ENCODE assay signal across 11 cellular contexts in the genomic region with DNA sequence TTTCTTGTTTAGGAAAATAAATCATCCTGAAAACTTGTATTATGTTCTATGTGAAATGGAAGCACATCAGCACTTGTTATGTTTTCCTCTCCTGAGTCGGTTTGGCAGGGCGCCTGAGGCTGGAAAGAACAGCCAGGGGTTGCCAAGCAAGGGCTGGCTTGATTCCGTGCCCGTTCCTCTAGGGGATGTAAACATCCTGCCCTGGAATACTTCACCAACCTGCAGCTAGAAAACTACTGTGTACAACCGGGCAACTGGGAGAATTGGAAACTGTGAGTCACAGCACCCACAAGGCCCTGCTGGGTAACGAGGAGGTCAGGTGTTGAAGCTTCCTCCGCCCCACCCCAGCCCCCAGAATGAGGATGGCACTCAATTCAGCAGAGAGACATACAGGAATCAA.
DNase-seq lines count a peak whose midpoint lies in the region; ATAC-seq and TF ChIP-seq lines count a peak whose summit lies in the region.
"Had no signal": no experiment of that assay in that cellular context is flagged by ENCODE, and none has a peak within 500 bp of the region (broad histone marks: within the 10 kb centered on the region; RNA-seq: fewer than 3 reads in every experiment).

No MANE protein-coding gene starts in this region.

- H3K36me3 ChIP-seq in mammary epithelial cell (ENCODE audit: insufficient read depth, low read length) (no peaks in the 10 kb centered on the region), right lobe of liver (no peaks in the 10 kb centered on the region), uterus (no peaks in the 10 kb centered on the region), Peyer's patch (no peaks in the 10 kb centered on the region)
- H3K36me3 ChIP-seq: BE2C had no signal

- no peak for ATAC-seq in activated naive CD8-positive, alpha-beta T cell treated with anti-CD3 and anti-CD28 coated beads, Interleukin-2, amount 50 U/mL, for 24 hours
- peak; percentile 85 to 96 (median 91) for ATAC-seq in right lobe of liver

- H3K9ac ChIP-seq in mammary epithelial cell (ENCODE audit: insufficient read depth, low read length) = peak overlapping the region; percentile 22

- peak overlapping the region; percentile 67 for H3K4me2 ChIP-seq in mammary epithelial cell (ENCODE audit: insufficient read depth, low read depth, low read length)

- peak; percentile 6 for DNase-seq in activated naive CD8-positive, alpha-beta T cell treated with anti-CD3 and anti-CD28 coated beads for 36 hours
- DNase-seq in activated naive CD8-positive, alpha-beta T cell treated with anti-CD3 and anti-CD28 coated beads, Interleukin-2, amount 50 U/mL, for 24 hours = no peak
- DNase-seq in mammary epithelial cell (peak; percentile 86), right lobe of liver (peak; percentile 80 to 90 (median 85)), uterus (peak; percentile 74 to 85), Peyer's patch (no peak), iPS-NIHi7 (ENCODE audit: extremely low spot score) (no peak)
- DNase-seq in NK-92 treated with Interleukin-12 subunit alpha and Interleukin-12 subunit beta, amount 100 ng/mL, for 24 hours (lab: John Stamatoyannopoulos, UW) = no peak
- DNase-seq: BE2C, mesenchymal stem cell, SHP77 had no signal

- H3K4me1 ChIP-seq in mammary epithelial cell (ENCODE audit: insufficient read depth, low read length) = peaks cover 11% of the 10 kb centered on the region
- H3K4me1 ChIP-seq in right lobe of liver = no peaks in the 10 kb centered on the region
- H3K4me1 ChIP-seq in uterus = no peaks in the 10 kb centered on the region
- no peaks in the 10 kb centered on the region for H3K4me1 ChIP-seq in Peyer's patch
- H3K4me1 ChIP-seq: BE2C had no signal

- TF ChIP-seq CTCF in mammary epithelial cell (conservative IDR thresholded peaks at IDR 0.05 in 1 of 2, IDR thresholded peaks at IDR 0.05 in 1 of 2; ENCODE audit: extremely low read depth in 1 of 2, insufficient read depth in 1 of 2, low read depth in 1 of 2, low read length in 2 of 2) (peak in 1 of 2 donors; percentile 11), right lobe of liver (IDR thresholded peaks at IDR 0.05) (no peak), uterus (IDR thresholded peaks at IDR 0.05) (no peak), Peyer's patch (IDR thresholded peaks at IDR 0.05) (no peak)

- H3K36me3 Mint-ChIP-seq in activated naive CD8-positive, alpha-beta T cell treated with anti-CD3 and anti-CD28 coated beads for 36 hours = no peaks in the 10 kb centered on the region
- H3K36me3 Mint-ChIP-seq in activated naive CD8-positive, alpha-beta T cell treated with anti-CD3 and anti-CD28 coated beads, Interleukin-2, amount 50 U/mL, for 24 hours (ENCODE audit: low read depth) = no peaks in the 10 kb centered on the region

- no peaks in the 10 kb centered on the region for H3K9me3 Mint-ChIP-seq in activated naive CD8-positive, alpha-beta T cell treated with anti-CD3 and anti-CD28 coated beads for 36 hours
- no peaks in the 10 kb centered on the region for H3K9me3 Mint-ChIP-seq in activated naive CD8-positive, alpha-beta T cell treated with anti-CD3 and anti-CD28 coated beads, Interleukin-2, amount 50 U/mL, for 24 hours

- peak overlapping the region; percentile 64 for H2AFZ ChIP-seq in mammary epithelial cell (ENCODE audit: low read depth, low read length)

- dilution Hi-C loops in mammary epithelial cell (cut with HindIII; ENCODE audit: low sequenced_read_pairs) = loop anchor here (10.0 kb wide), 1 partner anchor 63 kb away; no protein-coding TSS in a partner anchor

- H3K4me3 ChIP-seq in mammary epithelial cell (replicated peaks in 1 of 3; ENCODE audit: insufficient read depth in 1 of 3, low read depth in 2 of 3, low read length in 3 of 3) = no peak overlapping the region
- H3K4me3 ChIP-seq in right lobe of liver = no peak overlapping the region
- H3K4me3 ChIP-seq in uterus = no peak overlapping the region
- H3K4me3 ChIP-seq in Peyer's patch = no peak overlapping the region

- H3K27ac Mint-ChIP-seq in activated naive CD8-positive, alpha-beta T cell treated with anti-CD3 and anti-CD28 coated beads for 36 hours = no peak overlapping the region
- no peak overlapping the region for H3K27ac Mint-ChIP-seq in activated naive CD8-positive, alpha-beta T cell treated with anti-CD3 and anti-CD28 coated beads, Interleukin-2, amount 50 U/mL, for 24 hours

- H3K79me2 ChIP-seq in mammary epithelial cell (ENCODE audit: insufficient read depth, low read length) = no peaks in the 10 kb centered on the region

- H3K27me3 ChIP-seq in mammary epithelial cell (ENCODE audit: insufficient read depth, low read length) (no peaks in the 10 kb centered on the region), right lobe of liver (no peaks in the 10 kb centered on the region), uterus (no peaks in the 10 kb centered on the region), Peyer's patch (no peaks in the 10 kb centered on the region)
- H3K27me3 ChIP-seq: BE2C had no signal

- in situ Hi-C loops in mammary epithelial cell (cut with MboI; ENCODE audit: low sequenced_read_pairs in 2 of 2) = loop anchor here in 1 of 2 donors (25.0 kb wide), 1 partner anchor 1121 kb away; no protein-coding TSS in a partner anchor

- no TSS peak for BruUV-seq in mammary epithelial cell (replicated peaks; lab: Mats Ljungman, UMichigan)

- H4K20me1 ChIP-seq in mammary epithelial cell (ENCODE audit: insufficient read depth, low read length) = no peaks in the 10 kb centered on the region

- no peak overlapping the region for H3K4me3 Mint-ChIP-seq in activated naive CD8-positive, alpha-beta T cell treated with anti-CD3 and anti-CD28 coated beads for 36 hours
- no peak overlapping the region for H3K4me3 Mint-ChIP-seq in activated naive CD8-positive, alpha-beta T cell treated with anti-CD3 and anti-CD28 coated beads, Interleukin-2, amount 50 U/mL, for 24 hours

- WGBS in mammary epithelial cell (ENCODE audit: low coverage, missing lambda C conversion rate) = 0% methylated on average over 6 of the region's 7 CpGs
- 40% methylated on average over 6 of the region's 7 CpGs for WGBS in right lobe of liver (ENCODE audit: insufficient coverage, low coverage, low lambda C conversion rate, missing lambda C conversion rate)

- no peaks in the 10 kb centered on the region for H3K27me3 Mint-ChIP-seq in activated naive CD8-positive, alpha-beta T cell treated with anti-CD3 and anti-CD28 coated beads for 36 hours
- H3K27me3 Mint-ChIP-seq in activated naive CD8-positive, alpha-beta T cell treated with anti-CD3 and anti-CD28 coated beads, Interleukin-2, amount 50 U/mL, for 24 hours = no peaks in the 10 kb centered on the region

- CTCF ChIA-PET in mammary epithelial cell (lab: Charles Lee; ENCODE audit: low non-redundant PET) = no interaction called here

- peak overlapping the region; percentile 26 for H3K27ac ChIP-seq in mammary epithelial cell (ENCODE audit: insufficient read depth, low read depth, low read length)
- no peak overlapping the region for H3K27ac ChIP-seq in right lobe of liver
- peak overlapping the region; percentile 42 to 56 for H3K27ac ChIP-seq in uterus
- H3K27ac ChIP-seq in Peyer's patch = peak overlapping the region in 1 of 4 donors; percentile 48

- peaks cover 32% of the 10 kb centered on the region for H3K4me1 Mint-ChIP-seq in activated naive CD8-positive, alpha-beta T cell treated with anti-CD3 and anti-CD28 coated beads for 36 hours
- H3K4me1 Mint-ChIP-seq in activated naive CD8-positive, alpha-beta T cell treated with anti-CD3 and anti-CD28 coated beads, Interleukin-2, amount 50 U/mL, for 24 hours = peaks cover 27% of the 10 kb centered on the region

- intact Hi-C loops in mammary epithelial cell (cut with micrococcal nuclease) (loop anchor here (2.0 to 10.0 kb wide), 2 partner anchors 23 to 653 kb away; no protein-coding TSS in a partner anchor), right lobe of liver (cut with DNase I) (loop anchor here in 1 of 2 donors (10.0 kb wide), 1 partner anchor 1123 kb away; no protein-coding TSS in a partner anchor), uterus (cut with DNase I; ENCODE audit: low total_unique reads) (loop anchor here (10.0 kb wide), 1 partner anchor 1113 kb away; no protein-coding TSS in a partner anchor)

- TF ChIP-seq POLR2A in right lobe of liver (IDR thresholded peaks at IDR 0.05) = no peak
- no peak for TF ChIP-seq POLR2A in uterus (IDR thresholded peaks at IDR 0.05)
- TF ChIP-seq POLR2A in Peyer's patch (IDR thresholded peaks at IDR 0.05) = no peak

- no peaks in the 10 kb centered on the region for H3K9me3 ChIP-seq in mammary epithelial cell (replicated peaks; ENCODE audit: insufficient read depth, low read length)
- H3K9me3 ChIP-seq in right lobe of liver = no peaks in the 10 kb centered on the region
- H3K9me3 ChIP-seq in uterus = no peaks in the 10 kb centered on the region
- no peaks in the 10 kb centered on the region for H3K9me3 ChIP-seq in Peyer's patch
- H3K9me3 ChIP-seq: BE2C had no signal

Comparison
In these comparisons a context has a peak if more than half of its experiments do, and no peak if none do; other contexts are left out.
1. DNase-seq: peak in activated naive CD8-positive, alpha-beta T cell treated with anti-CD3 and anti-CD28 coated beads for 36 hours (single experiment), mammary epithelial cell (single experiment), right lobe of liver (3 of 3) and uterus (2 of 2); none in activated naive CD8-positive, alpha-beta T cell treated with anti-CD3 and anti-CD28 coated beads, Interleukin-2, amount 50 U/mL, for 24 hours (single experiment), Peyer's patch (0 of 3), NK-92 treated with Interleukin-12 subunit alpha and Interleukin-12 subunit beta, amount 100 ng/mL, for 24 hours (single experiment) and iPS-NIHi7 (single experiment).
2. H3K27ac ChIP-seq: peak in mammary epithelial cell (single experiment) and uterus (2 of 2); none in right lobe of liver (0 of 3).